ENCODE assay signal across 2 cellular contexts in the genomic region with DNA sequence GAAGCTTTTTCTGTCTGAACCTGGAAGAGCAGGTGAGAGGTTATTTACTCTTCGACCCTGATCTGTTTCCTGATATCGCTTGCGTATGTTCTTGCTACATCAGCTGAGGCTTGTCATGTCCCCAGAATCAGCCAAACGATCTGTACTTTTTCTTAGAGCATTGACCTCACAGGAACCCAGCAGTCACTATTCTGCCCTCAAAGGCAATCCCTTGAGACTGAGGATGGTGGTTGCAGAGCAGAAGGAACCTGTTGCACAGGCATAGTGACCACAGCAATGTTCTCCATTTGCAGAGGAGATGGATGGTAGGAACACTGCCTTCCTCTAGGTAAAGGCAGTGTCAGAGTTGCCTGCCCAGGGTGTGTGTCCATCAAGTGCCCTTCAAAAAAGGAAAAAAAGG.
TF ChIP-seq lines count a peak whose summit lies in the region.

No MANE protein-coding gene starts in this region.

TF ChIP-seq in HEK293, 187 proteins besides CTCF, POLR2A, EP300 and RAD21 (continued from another document):
- TF ChIP-seq ZNF157 (tag by site-specific recombination; IDR thresholded peaks at IDR 0.05) (no peak), ZNF560 (tag by site-specific recombination; IDR thresholded peaks at IDR 0.05; ENCODE audit: borderline replicate concordance) (no peak), SCRT2 (tag by site-specific recombination; IDR thresholded peaks at IDR 0.05) (peak; percentile 84), ZNF133 (tag by site-specific recombination; IDR thresholded peaks at IDR 0.05) (no peak), ZNF350 (tag by site-specific recombination; IDR thresholded peaks at IDR 0.05) (no peak), ZBTB17 (tag by site-specific recombination; IDR thresholded peaks at IDR 0.05) (no peak), ZNF366 (tag by site-specific recombination; conservative IDR thresholded peaks at IDR 0.05) (no peak), SCRT1 (tag by site-specific recombination; IDR thresholded peaks at IDR 0.05; ENCODE audit: borderline replicate concordance) (peak; percentile 52)
- TF ChIP-seq, protein P1, sequence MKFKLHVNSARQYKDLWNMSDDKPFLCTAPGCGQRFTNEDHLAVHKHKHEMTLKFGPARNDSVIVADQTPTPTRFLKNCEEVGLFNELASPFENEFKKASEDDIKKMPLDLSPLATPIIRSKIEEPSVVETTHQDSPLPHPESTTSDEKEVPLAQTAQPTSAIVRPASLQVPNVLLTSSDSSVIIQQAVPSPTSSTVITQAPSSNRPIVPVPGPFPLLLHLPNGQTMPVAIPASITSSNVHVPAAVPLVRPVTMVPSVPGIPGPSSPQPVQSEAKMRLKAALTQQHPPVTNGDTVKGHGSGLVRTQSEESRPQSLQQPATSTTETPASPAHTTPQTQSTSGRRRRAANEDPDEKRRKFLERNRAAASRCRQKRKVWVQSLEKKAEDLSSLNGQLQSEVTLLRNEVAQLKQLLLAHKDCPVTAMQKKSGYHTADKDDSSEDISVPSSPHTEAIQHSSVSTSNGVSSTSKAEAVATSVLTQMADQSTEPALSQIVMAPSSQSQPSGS (tag by site-specific recombination; IDR thresholded peaks at IDR 0.05; ENCODE audit: low read depth): no peak
- TF ChIP-seq, protein P2, sequence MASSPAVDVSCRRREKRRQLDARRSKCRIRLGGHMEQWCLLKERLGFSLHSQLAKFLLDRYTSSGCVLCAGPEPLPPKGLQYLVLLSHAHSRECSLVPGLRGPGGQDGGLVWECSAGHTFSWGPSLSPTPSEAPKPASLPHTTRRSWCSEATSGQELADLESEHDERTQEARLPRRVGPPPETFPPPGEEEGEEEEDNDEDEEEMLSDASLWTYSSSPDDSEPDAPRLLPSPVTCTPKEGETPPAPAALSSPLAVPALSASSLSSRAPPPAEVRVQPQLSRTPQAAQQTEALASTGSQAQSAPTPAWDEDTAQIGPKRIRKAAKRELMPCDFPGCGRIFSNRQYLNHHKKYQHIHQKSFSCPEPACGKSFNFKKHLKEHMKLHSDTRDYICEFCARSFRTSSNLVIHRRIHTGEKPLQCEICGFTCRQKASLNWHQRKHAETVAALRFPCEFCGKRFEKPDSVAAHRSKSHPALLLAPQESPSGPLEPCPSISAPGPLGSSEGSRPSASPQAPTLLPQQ (tag by site-specific recombination; IDR thresholded peaks at IDR 0.05): no peak
- TF ChIP-seq, protein P3, sequence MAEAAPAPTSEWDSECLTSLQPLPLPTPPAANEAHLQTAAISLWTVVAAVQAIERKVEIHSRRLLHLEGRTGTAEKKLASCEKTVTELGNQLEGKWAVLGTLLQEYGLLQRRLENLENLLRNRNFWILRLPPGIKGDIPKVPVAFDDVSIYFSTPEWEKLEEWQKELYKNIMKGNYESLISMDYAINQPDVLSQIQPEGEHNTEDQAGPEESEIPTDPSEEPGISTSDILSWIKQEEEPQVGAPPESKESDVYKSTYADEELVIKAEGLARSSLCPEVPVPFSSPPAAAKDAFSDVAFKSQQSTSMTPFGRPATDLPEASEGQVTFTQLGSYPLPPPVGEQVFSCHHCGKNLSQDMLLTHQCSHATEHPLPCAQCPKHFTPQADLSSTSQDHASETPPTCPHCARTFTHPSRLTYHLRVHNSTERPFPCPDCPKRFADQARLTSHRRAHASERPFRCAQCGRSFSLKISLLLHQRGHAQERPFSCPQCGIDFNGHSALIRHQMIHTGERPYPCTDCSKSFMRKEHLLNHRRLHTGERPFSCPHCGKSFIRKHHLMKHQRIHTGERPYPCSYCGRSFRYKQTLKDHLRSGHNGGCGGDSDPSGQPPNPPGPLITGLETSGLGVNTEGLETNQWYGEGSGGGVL (tag by site-specific recombination; IDR thresholded peaks at IDR 0.05): no peak
TF ChIP-seq in HEK293: peak in this region for 2.

TF ChIP-seq in K562, 482 proteins besides CTCF, POLR2A, EP300 and RAD21 (continued from another document):
- TF ChIP-seq KAT7 (CRISPR knock-in tag; IDR thresholded peaks at IDR 0.05; ENCODE audit: borderline replicate concordance): no peak
- TF ChIP-seq SUPT5H (IDR thresholded peaks at IDR 0.05): no peak
- TF ChIP-seq CCNT2 (IDR thresholded peaks at IDR 0.05; ENCODE audit: borderline replicate concordance, extremely low read depth, insufficient read length, low read depth, low read length): no peak
- TF ChIP-seq NR2C1 (IDR thresholded peaks at IDR 0.05): no peak
- TF ChIP-seq NR2C1 (tag; IDR thresholded peaks at IDR 0.05): peak; percentile 51; the same call in 1 of the 2 replicates
- TF ChIP-seq, protein P4, sequence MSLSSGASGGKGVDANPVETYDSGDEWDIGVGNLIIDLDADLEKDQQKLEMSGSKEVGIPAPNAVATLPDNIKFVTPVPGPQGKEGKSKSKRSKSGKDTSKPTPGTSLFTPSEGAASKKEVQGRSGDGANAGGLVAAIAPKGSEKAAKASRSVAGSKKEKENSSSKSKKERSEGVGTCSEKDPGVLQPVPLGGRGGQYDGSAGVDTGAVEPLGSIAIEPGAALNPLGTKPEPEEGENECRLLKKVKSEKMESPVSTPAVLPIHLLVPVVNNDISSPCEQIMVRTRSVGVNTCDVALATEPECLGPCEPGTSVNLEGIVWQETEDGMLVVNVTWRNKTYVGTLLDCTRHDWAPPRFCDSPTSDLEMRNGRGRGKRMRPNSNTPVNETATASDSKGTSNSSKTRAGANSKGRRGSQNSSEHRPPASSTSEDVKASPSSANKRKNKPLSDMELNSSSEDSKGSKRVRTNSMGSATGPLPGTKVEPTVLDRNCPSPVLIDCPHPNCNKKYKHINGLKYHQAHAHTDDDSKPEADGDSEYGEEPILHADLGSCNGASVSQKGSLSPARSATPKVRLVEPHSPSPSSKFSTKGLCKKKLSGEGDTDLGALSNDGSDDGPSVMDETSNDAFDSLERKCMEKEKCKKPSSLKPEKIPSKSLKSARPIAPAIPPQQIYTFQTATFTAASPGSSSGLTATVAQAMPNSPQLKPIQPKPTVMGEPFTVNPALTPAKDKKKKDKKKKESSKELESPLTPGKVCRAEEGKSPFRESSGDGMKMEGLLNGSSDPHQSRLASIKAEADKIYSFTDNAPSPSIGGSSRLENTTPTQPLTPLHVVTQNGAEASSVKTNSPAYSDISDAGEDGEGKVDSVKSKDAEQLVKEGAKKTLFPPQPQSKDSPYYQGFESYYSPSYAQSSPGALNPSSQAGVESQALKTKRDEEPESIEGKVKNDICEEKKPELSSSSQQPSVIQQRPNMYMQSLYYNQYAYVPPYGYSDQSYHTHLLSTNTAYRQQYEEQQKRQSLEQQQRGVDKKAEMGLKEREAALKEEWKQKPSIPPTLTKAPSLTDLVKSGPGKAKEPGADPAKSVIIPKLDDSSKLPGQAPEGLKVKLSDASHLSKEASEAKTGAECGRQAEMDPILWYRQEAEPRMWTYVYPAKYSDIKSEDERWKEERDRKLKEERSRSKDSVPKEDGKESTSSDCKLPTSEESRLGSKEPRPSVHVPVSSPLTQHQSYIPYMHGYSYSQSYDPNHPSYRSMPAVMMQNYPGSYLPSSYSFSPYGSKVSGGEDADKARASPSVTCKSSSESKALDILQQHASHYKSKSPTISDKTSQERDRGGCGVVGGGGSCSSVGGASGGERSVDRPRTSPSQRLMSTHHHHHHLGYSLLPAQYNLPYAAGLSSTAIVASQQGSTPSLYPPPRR (CRISPR knock-in tag; IDR thresholded peaks at IDR 0.05; ENCODE audit: borderline replicate concordance): no peak
- TF ChIP-seq, protein P5, sequence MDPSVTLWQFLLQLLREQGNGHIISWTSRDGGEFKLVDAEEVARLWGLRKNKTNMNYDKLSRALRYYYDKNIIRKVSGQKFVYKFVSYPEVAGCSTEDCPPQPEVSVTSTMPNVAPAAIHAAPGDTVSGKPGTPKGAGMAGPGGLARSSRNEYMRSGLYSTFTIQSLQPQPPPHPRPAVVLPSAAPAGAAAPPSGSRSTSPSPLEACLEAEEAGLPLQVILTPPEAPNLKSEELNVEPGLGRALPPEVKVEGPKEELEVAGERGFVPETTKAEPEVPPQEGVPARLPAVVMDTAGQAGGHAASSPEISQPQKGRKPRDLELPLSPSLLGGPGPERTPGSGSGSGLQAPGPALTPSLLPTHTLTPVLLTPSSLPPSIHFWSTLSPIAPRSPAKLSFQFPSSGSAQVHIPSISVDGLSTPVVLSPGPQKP (CRISPR knock-in tag; IDR thresholded peaks at IDR 0.05): no peak
- TF ChIP-seq, protein P6, sequence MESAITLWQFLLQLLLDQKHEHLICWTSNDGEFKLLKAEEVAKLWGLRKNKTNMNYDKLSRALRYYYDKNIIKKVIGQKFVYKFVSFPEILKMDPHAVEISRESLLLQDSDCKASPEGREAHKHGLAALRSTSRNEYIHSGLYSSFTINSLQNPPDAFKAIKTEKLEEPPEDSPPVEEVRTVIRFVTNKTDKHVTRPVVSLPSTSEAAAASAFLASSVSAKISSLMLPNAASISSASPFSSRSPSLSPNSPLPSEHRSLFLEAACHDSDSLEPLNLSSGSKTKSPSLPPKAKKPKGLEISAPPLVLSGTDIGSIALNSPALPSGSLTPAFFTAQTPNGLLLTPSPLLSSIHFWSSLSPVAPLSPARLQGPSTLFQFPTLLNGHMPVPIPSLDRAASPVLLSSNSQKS (CRISPR knock-in tag; IDR thresholded peaks at IDR 0.05): no peak
- TF ChIP-seq NR2C2 (CRISPR knock-in tag; IDR thresholded peaks at IDR 0.05): no peak
- TF ChIP-seq NR2C2 (tag; IDR thresholded peaks at IDR 0.05): peak; percentile 58
- no peak for TF ChIP-seq JUND (IDR thresholded peaks at IDR 0.05; ENCODE audit: borderline replicate concordance, low read depth, low read length)
- TF ChIP-seq JUND (tag; IDR thresholded peaks at IDR 0.05; ENCODE audit: borderline replicate concordance, low read depth, low read length): no peak
- TF ChIP-seq, protein P7, sequence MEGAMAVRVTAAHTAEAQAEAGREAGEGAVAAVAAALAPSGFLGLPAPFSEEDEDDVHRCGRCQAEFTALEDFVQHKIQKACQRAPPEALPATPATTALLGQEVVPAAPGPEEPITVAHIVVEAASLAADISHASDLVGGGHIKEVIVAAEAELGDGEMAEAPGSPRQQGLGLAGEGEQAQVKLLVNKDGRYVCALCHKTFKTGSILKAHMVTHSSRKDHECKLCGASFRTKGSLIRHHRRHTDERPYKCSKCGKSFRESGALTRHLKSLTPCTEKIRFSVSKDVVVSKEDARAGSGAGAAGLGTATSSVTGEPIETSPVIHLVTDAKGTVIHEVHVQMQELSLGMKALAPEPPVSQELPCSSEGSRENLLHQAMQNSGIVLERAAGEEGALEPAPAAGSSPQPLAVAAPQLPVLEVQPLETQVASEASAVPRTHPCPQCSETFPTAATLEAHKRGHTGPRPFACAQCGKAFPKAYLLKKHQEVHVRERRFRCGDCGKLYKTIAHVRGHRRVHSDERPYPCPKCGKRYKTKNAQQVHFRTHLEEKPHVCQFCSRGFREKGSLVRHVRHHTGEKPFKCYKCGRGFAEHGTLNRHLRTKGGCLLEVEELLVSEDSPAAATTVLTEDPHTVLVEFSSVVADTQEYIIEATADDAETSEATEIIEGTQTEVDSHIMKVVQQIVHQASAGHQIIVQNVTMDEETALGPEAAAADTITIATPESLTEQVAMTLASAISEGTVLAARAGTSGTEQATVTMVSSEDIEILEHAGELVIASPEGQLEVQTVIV (CRISPR knock-in tag; IDR thresholded peaks at IDR 0.05; ENCODE audit: borderline replicate concordance): no peak
- TF ChIP-seq CEBPG (CRISPR knock-in tag; IDR thresholded peaks at IDR 0.05): no peak
- peak in 1 of 2 experiments; percentile 38; a peak in 1 of 4 replicates for TF ChIP-seq CEBPG (tag; conservative IDR thresholded peaks at IDR 0.05 in 1 of 2, IDR thresholded peaks at IDR 0.05 in 1 of 2)
- no peak for TF ChIP-seq BCOR (IDR thresholded peaks at IDR 0.05)
- TF ChIP-seq, protein P8, sequence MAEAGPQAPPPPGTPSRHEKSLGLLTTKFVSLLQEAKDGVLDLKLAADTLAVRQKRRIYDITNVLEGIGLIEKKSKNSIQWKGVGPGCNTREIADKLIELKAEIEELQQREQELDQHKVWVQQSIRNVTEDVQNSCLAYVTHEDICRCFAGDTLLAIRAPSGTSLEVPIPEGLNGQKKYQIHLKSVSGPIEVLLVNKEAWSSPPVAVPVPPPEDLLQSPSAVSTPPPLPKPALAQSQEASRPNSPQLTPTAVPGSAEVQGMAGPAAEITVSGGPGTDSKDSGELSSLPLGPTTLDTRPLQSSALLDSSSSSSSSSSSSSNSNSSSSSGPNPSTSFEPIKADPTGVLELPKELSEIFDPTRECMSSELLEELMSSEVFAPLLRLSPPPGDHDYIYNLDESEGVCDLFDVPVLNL (CRISPR knock-in tag; IDR thresholded peaks at IDR 0.05; ENCODE audit: low read depth): no peak
